In the genomic region with DNA sequence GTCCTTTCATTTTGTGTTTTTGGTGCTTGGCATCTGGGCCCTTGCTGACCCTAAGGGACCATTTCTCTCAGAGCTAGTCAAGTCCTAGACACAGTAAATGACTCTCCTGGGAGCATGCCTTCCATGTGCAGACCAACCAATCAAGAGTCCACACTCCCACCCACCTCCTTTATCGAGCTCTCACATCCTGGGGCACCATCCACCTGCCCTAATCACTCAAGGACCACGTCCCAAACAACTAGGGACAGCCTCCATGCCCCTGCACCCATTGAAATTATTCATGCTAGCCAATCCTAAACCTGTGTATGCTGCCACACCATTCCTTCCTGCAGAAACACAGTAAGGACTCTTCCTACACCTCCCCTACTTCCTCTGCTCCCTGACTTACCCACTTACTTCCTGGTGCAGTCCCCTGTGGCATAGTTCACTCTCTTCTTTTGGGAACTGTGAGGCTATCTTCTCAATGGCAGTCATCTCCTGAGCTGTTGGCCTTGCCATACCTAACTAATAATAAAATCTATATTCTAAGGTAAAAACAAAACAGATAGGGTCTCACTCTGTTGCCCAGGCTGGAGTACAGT, we compare ENCODE assay signal across 32 cellular contexts. TPM values are rescaled to one million over a fixed set of nuclear protein-coding genes. Genes with fewer than 3 reads are reported as not detected.
"Had no signal": no experiment of that assay in that cellular context is flagged by ENCODE, and none has a peak within 500 bp of the region (broad histone marks: within the 10 kb centered on the region; RNA-seq: fewer than 3 reads in every experiment).

No MANE protein-coding gene starts in this region.

- H3K27ac ChIP-seq: brain microvascular endothelial cell, cardiac muscle cell, Peyer's patch had no signal

- H3K9me3 Mint-ChIP-seq: activated CD4-positive, alpha-beta T cell treated with anti-CD3 and anti-CD28 coated beads, Interleukin-2, amount 10 ng/mL, durations not matched to agents 7 days and 5 days; activated naive CD4-positive, alpha-beta T cell treated with anti-CD3 and anti-CD28 coated beads, Interleukin-2, amount 10 ng/mL, durations not matched to agents 7 days and 5 days; activated naive CD8-positive, alpha-beta T cell treated with anti-CD3 and anti-CD28 coated beads for 36 hours; activated T-cell treated with anti-CD3 and anti-CD28 coated beads, Interleukin-2, amount 50 U/mL, for 24 hours; activated T-helper 2 cell treated with anti-CD3 and anti-CD28 coated beads, Interferon-gamma antibody, Interleukin-2, Interleukin-4, amounts not matched to agents 10 μg/mL and 5 μg/mL and 100 μg/mL, durations not matched to agents 14 hours and 24 hours and 36 hours; central memory CD8-positive, alpha-beta T cell; T-cell had no signal

- H3K27me3 ChIP-seq: brain microvascular endothelial cell, Peyer's patch had no signal

- H3K27me3 Mint-ChIP-seq: activated T-cell treated with anti-CD3 and anti-CD28 coated beads, Interleukin-2, amount 50 U/mL, for 24 hours; central memory CD8-positive, alpha-beta T cell had no signal

- H3K36me3 Mint-ChIP-seq: activated naive CD4-positive, alpha-beta T cell treated with anti-CD3 and anti-CD28 coated beads, Interleukin-2, amount 10 ng/mL, durations not matched to agents 7 days and 5 days; activated naive CD8-positive, alpha-beta T cell treated with anti-CD3 and anti-CD28 coated beads for 36 hours; T-cell had no signal

- H3K27ac Mint-ChIP-seq: activated CD4-positive, alpha-beta T cell treated with anti-CD3 and anti-CD28 coated beads, Interleukin-2, amount 10 ng/mL, durations not matched to agents 7 days and 5 days; activated CD8-positive, alpha-beta T cell treated with anti-CD3 and anti-CD28 coated beads, Interleukin-2, amount 10 ng/mL, durations not matched to agents 7 days and 5 days; activated naive CD4-positive, alpha-beta T cell treated with anti-CD3 and anti-CD28 coated beads, Interleukin-2, amount 10 ng/mL, durations not matched to agents 7 days and 5 days; activated naive CD8-positive, alpha-beta T cell treated with anti-CD3 and anti-CD28 coated beads for 36 hours; activated T-cell treated with anti-CD3 and anti-CD28 coated beads, Interleukin-2, amount 50 U/mL, for 24 hours; activated T-helper 2 cell treated with anti-CD3 and anti-CD28 coated beads, Interferon-gamma antibody, Interleukin-2, Interleukin-4, amounts not matched to agents 10 μg/mL and 5 μg/mL and 100 μg/mL, durations not matched to agents 14 hours and 24 hours and 36 hours; T-cell had no signal

- H3K36me3 ChIP-seq: brain microvascular endothelial cell, cardiac muscle cell, Peyer's patch had no signal

- ATAC-seq: activated CD8-positive, alpha-beta T cell treated with anti-CD3 and anti-CD28 coated beads, Interleukin-2, amount 10 ng/mL, durations not matched to agents 7 days and 5 days; PC-3; SK-N-SH treated with all-trans-retinoic acid at 6 μM for 48 hours; T-cell had no signal

- H3K4me3 Mint-ChIP-seq: activated CD4-positive, alpha-beta T cell treated with anti-CD3 and anti-CD28 coated beads, Interleukin-2, amount 10 ng/mL, durations not matched to agents 7 days and 5 days; activated CD8-positive, alpha-beta T cell treated with anti-CD3 and anti-CD28 coated beads, Interleukin-2, amount 10 ng/mL, durations not matched to agents 7 days and 5 days; activated naive CD4-positive, alpha-beta T cell treated with anti-CD3 and anti-CD28 coated beads, Interleukin-2, amount 10 ng/mL, durations not matched to agents 7 days and 5 days; activated naive CD8-positive, alpha-beta T cell treated with anti-CD3 and anti-CD28 coated beads for 36 hours; activated T-cell treated with anti-CD3 and anti-CD28 coated beads, Interleukin-2, amount 50 U/mL, for 24 hours; central memory CD8-positive, alpha-beta T cell; T-cell had no signal

- DNase-seq: activated CD4-positive, alpha-beta T cell treated with anti-CD3 and anti-CD28 coated beads, Interleukin-2, amount 10 ng/mL, durations not matched to agents 7 days and 5 days; activated CD4-positive, alpha-beta T cell treated with anti-CD3 and anti-CD28 coated beads, Interleukin-2, amount 50 U/mL, for 48 hours; activated gamma-delta T cell treated with Interleukin-2 at 50 U/mL for 16 hours; activated naive CD4-positive, alpha-beta T cell treated with anti-CD3 and anti-CD28 coated beads, Interleukin-2, amount 10 ng/mL, durations not matched to agents 7 days and 5 days; activated naive CD8-positive, alpha-beta T cell treated with anti-CD3 and anti-CD28 coated beads for 36 hours; activated T-cell treated with anti-CD3 and anti-CD28 coated beads, Interleukin-2, amount 50 U/mL, for 24 hours; amniotic stem cell; aorta; brain microvascular endothelial cell; Kasumi-1; KG1; MM.1S; NCI-H1105; NCI-H1417 treated with DMSO at 0.1 percent for 48 hours; NCI-H187 treated with DMSO at 0.1 percent for 48 hours; NCI-H2081; NCI-H226; NCI-H446 treated with DMSO at 0.1 percent for 48 hours; NCI-H524; PC-3; Peyer's patch; RPMI8226; SHP77 treated with DMSO at 0.1 percent for 48 hours; T-cell; T-helper 2 cell; T-helper 9 cell had no signal

- H3K4me1 ChIP-seq: Peyer's patch had no signal

- H3K4me1 Mint-ChIP-seq: activated CD4-positive, alpha-beta T cell treated with anti-CD3 and anti-CD28 coated beads, Interleukin-2, amount 10 ng/mL, durations not matched to agents 7 days and 5 days; activated naive CD8-positive, alpha-beta T cell treated with anti-CD3 and anti-CD28 coated beads for 36 hours; central memory CD8-positive, alpha-beta T cell; T-cell had no signal

- H3K9me3 ChIP-seq: Peyer's patch had no signal

- H3K4me3 ChIP-seq: cardiac muscle cell, Peyer's patch had no signal

RNA-seq across cellular contexts. Expression of gene SAA2, which starts 6.4 kb away (rescaled TPM):
- total RNA-seq: activated CD8-positive, alpha-beta T cell treated with anti-CD3 and anti-CD28 coated beads, Interleukin-2, amount 10 ng/mL, durations not matched to agents 7 days and 5 days; activated naive CD8-positive, alpha-beta T cell treated with anti-CD3 and anti-CD28 coated beads for 36 hours; activated T-helper 2 cell treated with anti-CD3 and anti-CD28 coated beads, Interferon-gamma antibody, Interleukin-2, Interleukin-4, amounts not matched to agents 10 μg/mL and 5 μg/mL and 100 μg/mL, durations not matched to agents 14 hours and 24 hours and 36 hours; cardiac muscle cell; PC-3; SK-MEL-5 had no signal

RNA-seq across cellular contexts. Expression of gene SAA1, which starts 11.2 kb away (rescaled TPM):
- total RNA-seq: activated CD4-positive, alpha-beta T cell treated with anti-CD3 and anti-CD28 coated beads, Interleukin-2, amount 10 ng/mL, durations not matched to agents 7 days and 5 days; activated CD8-positive, alpha-beta T cell treated with anti-CD3 and anti-CD28 coated beads, Interleukin-2, amount 10 ng/mL, durations not matched to agents 7 days and 5 days; activated naive CD8-positive, alpha-beta T cell treated with anti-CD3 and anti-CD28 coated beads for 36 hours; activated T-helper 2 cell treated with anti-CD3 and anti-CD28 coated beads, Interferon-gamma antibody, Interleukin-2, Interleukin-4, amounts not matched to agents 10 μg/mL and 5 μg/mL and 100 μg/mL, durations not matched to agents 14 hours and 24 hours and 36 hours; cardiac muscle cell; PC-3 had no signal

RNA-seq across cellular contexts. Expression of gene SAA4, which starts 18.3 kb away (rescaled TPM):
- total RNA-seq: activated CD4-positive, alpha-beta T cell treated with anti-CD3 and anti-CD28 coated beads, Interleukin-2, amount 10 ng/mL, durations not matched to agents 7 days and 5 days; activated CD8-positive, alpha-beta T cell treated with anti-CD3 and anti-CD28 coated beads, Interleukin-2, amount 10 ng/mL, durations not matched to agents 7 days and 5 days; activated naive CD8-positive, alpha-beta T cell treated with anti-CD3 and anti-CD28 coated beads for 36 hours; activated T-helper 2 cell treated with anti-CD3 and anti-CD28 coated beads, Interferon-gamma antibody, Interleukin-2, Interleukin-4, amounts not matched to agents 10 μg/mL and 5 μg/mL and 100 μg/mL, durations not matched to agents 14 hours and 24 hours and 36 hours; cardiac muscle cell; PC-3; Peyer's patch; SK-MEL-5 had no signal
